1 cellular context compared by ENCODE assay signal in genomic region chr4:37982736-37983135, GRCh38.
TF ChIP-seq lines count a peak whose summit lies in the region.

No MANE protein-coding gene starts in this region.

TF ChIP-seq in IMR-90, 13 proteins besides CTCF, POLR2A, EP300 and RAD21:
- no peak for TF ChIP-seq MXI1 (IDR thresholded peaks at IDR 0.05; ENCODE audit: borderline replicate concordance, low read depth, low read length)
- no peak for TF ChIP-seq ELK1 (IDR thresholded peaks at IDR 0.05; ENCODE audit: borderline replicate concordance, low read depth, low read length)
- TF ChIP-seq CEBPB (IDR thresholded peaks at IDR 0.05; ENCODE audit: low read depth, low read length): no peak
- no peak for TF ChIP-seq RFX5 (IDR thresholded peaks at IDR 0.05; ENCODE audit: low read depth, low read length)
- no peak for TF ChIP-seq BHLHE40 (IDR thresholded peaks at IDR 0.05; ENCODE audit: low read depth, low read length)
- TF ChIP-seq MAZ (IDR thresholded peaks at IDR 0.05; ENCODE audit: borderline replicate concordance, low read depth, low read length): no peak
- TF ChIP-seq USF2 (IDR thresholded peaks at IDR 0.05; ENCODE audit: low read depth, low read length): no peak
- no peak for TF ChIP-seq NFE2L2 (IDR thresholded peaks at IDR 0.05; ENCODE audit: low read depth, low read length)
- TF ChIP-seq FOS (IDR thresholded peaks at IDR 0.05; ENCODE audit: low read depth, low read length): no peak
- no peak for TF ChIP-seq CHD1 (IDR thresholded peaks at IDR 0.05; ENCODE audit: low read depth, low read length)
- TF ChIP-seq RCOR1 (IDR thresholded peaks at IDR 0.05; ENCODE audit: insufficient replicate concordance, low read length): no peak
- TF ChIP-seq SMC3 (IDR thresholded peaks at IDR 0.05; ENCODE audit: low read depth, low read length): no peak
- no peak for TF ChIP-seq MAFK (IDR thresholded peaks at IDR 0.05; ENCODE audit: low read depth, low read length)
TF ChIP-seq in IMR-90: peak in this region for 0.
